In the genomic region with DNA sequence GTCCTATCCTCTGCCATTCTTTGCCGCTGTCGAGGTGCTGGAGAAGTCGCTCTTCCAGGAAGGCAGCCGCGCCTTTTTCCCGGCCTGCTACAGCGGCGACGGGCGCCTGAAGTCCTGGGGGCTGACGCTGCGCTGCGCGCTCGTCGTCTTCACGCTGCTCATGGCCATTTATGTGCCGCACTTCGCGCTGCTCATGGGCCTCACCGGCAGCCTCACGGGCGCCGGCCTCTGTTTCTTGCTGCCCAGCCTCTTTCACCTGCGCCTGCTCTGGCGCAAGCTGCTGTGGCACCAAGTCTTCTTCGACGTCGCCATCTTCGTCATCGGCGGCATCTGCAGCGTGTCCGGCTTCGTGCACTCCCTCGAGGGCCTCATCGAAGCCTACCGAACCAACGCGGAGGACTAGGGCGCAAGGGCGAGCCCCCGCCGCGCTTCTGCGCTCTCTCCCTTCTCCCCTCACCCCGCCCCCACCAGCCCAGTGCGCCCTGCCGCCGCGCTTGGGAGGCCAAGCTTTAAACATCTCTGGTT, we compare ENCODE assay signal across 12 cellular contexts. TPM values are rescaled to one million over a fixed set of nuclear protein-coding genes. Genes with fewer than 3 reads are reported as not detected.
DNase-seq lines count a peak whose midpoint lies in the region; ATAC-seq, FAIRE-seq and TF ChIP-seq lines count a peak whose summit lies in the region.
"Had no signal": no experiment of that assay in that cellular context is flagged by ENCODE, and none has a peak within 500 bp of the region (broad histone marks: within the 10 kb centered on the region; RNA-seq: fewer than 3 reads in every experiment).

No MANE protein-coding gene starts in this region.

- H3K4me1 Mint-ChIP-seq in CD8-positive, alpha-beta memory T cell = peaks cover 56 to 70% (median 65%) of the 10 kb centered on the region in 3 donors
- H3K4me1 Mint-ChIP-seq in activated naive CD8-positive, alpha-beta T cell treated with anti-CD3 and anti-CD28 coated beads, Interleukin-2, amount 10 ng/mL, durations not matched to agents 7 days and 5 days = peaks cover 37% of the 10 kb centered on the region
- H3K4me1 Mint-ChIP-seq in naive thymus-derived CD8-positive, alpha-beta T cell = peaks cover 44 to 80% (median 70%) of the 10 kb centered on the region in 4 donors

- peaks cover 65% of the 10 kb centered on the region for H3K4me1 ChIP-seq in CD8-positive, alpha-beta memory T cell (ENCODE audit: insufficient read depth, low read length)
- peaks cover 5% of the 10 kb centered on the region for H3K4me1 ChIP-seq in psoas muscle
- H3K4me1 ChIP-seq: breast epithelium had no signal

- H3K27me3 ChIP-seq in CD8-positive, alpha-beta memory T cell (ENCODE audit: insufficient read depth, low read length, poor library complexity, severe bottlenecking) = peaks cover 95% of the 10 kb centered on the region
- H3K27me3 ChIP-seq in dorsolateral prefrontal cortex (peaks cover 31 to 100% (median 96%) of the 10 kb centered on the region in 45 donors), psoas muscle (ENCODE audit: insufficient read depth in 3 of 3, low read length in 2 of 3) (peaks cover 3 to 99% (median 53%) of the 10 kb centered on the region in 3 donors)

- H3K36me3 ChIP-seq in CD8-positive, alpha-beta memory T cell (ENCODE audit: insufficient read depth, low read length) = no peaks in the 10 kb centered on the region
- no peaks in the 10 kb centered on the region for H3K36me3 ChIP-seq in psoas muscle (ENCODE audit: insufficient read depth in 1 of 2, low read depth in 1 of 2)
- H3K36me3 ChIP-seq: breast epithelium had no signal

- no peak overlapping the region for H3K27ac ChIP-seq in CD8-positive, alpha-beta memory T cell (ENCODE audit: low read depth, low read length)
- H3K27ac ChIP-seq in dorsolateral prefrontal cortex (peak overlapping the region in 4 of 59 donors; percentile 29 to 54 (median 42)), psoas muscle (no peak overlapping the region)
- H3K27ac ChIP-seq: breast epithelium, hepatocyte, PC-9 had no signal

- H3K27me3 Mint-ChIP-seq in CD8-positive, alpha-beta memory T cell = peaks cover 81 to 89% of the 10 kb centered on the region in 2 donors
- H3K27me3 Mint-ChIP-seq in activated naive CD8-positive, alpha-beta T cell treated with anti-CD3 and anti-CD28 coated beads, Interleukin-2, amount 10 ng/mL, durations not matched to agents 7 days and 5 days = peaks cover 85% of the 10 kb centered on the region
- peaks cover 58 to 98% (median 75%) of the 10 kb centered on the region in 5 donors for H3K27me3 Mint-ChIP-seq in naive thymus-derived CD8-positive, alpha-beta T cell

- DNase-seq in CD8-positive, alpha-beta memory T cell = no peak
- no peak for DNase-seq in HTR-8/SVneo (ENCODE audit: insufficient read length, low spot score)
- DNase-seq in activated naive CD8-positive, alpha-beta T cell treated with anti-CD3 and anti-CD28 coated beads, Interleukin-2, amount 10 ng/mL, durations not matched to agents 7 days and 5 days = peak; percentile 40
- DNase-seq in naive thymus-derived CD8-positive, alpha-beta T cell = no peak
- no peak for DNase-seq in glomerular visceral epithelial cell (ENCODE audit: extremely low spot score)
- DNase-seq in dorsolateral prefrontal cortex = no peak
- no peak for DNase-seq in psoas muscle
- DNase-seq: mesenchymal stem cell, PC-9 had no signal

- intact Hi-C loops in dorsolateral prefrontal cortex (cut with DNase I) (loop anchor here in 1 of 2 donors (5.0 kb wide), 1 partner anchor 81 kb away; no protein-coding TSS in a partner anchor), psoas muscle (cut with DNase I) (no loop called here)

- peak overlapping the region in 5 of 7 donors; percentile 19 to 63 (median 58) for H3K4me3 Mint-ChIP-seq in CD8-positive, alpha-beta memory T cell
- H3K4me3 Mint-ChIP-seq in activated naive CD8-positive, alpha-beta T cell treated with anti-CD3 and anti-CD28 coated beads, Interleukin-2, amount 10 ng/mL, durations not matched to agents 7 days and 5 days = peak overlapping the region; percentile 35
- peak overlapping the region in 8 of 10 donors; percentile 6 to 84 (median 58) for H3K4me3 Mint-ChIP-seq in naive thymus-derived CD8-positive, alpha-beta T cell

- ATAC-seq in activated naive CD8-positive, alpha-beta T cell treated with anti-CD3 and anti-CD28 coated beads, Interleukin-2, amount 10 ng/mL, durations not matched to agents 7 days and 5 days (ENCODE audit: low read depth) = no peak
- no peak for ATAC-seq in naive thymus-derived CD8-positive, alpha-beta T cell
- no peak for ATAC-seq in psoas muscle

- no peak overlapping the region for H3K4me3 ChIP-seq in CD8-positive, alpha-beta memory T cell (ENCODE audit: low read length)
- H3K4me3 ChIP-seq in dorsolateral prefrontal cortex (peak overlapping the region in 25 of 59 donors; percentile 2 to 59 (median 24)), psoas muscle (no peak overlapping the region)
- H3K4me3 ChIP-seq: hepatocyte, PC-9 had no signal

- TF ChIP-seq CTCF in dorsolateral prefrontal cortex (IDR thresholded peaks at IDR 0.05 in 54 of 56, conservative IDR thresholded peaks at IDR 0.05 in 2 of 56; ENCODE audit: low read depth in 1 of 56, partially characterized antibody in 56 of 56) (no peak), psoas muscle (IDR thresholded peaks at IDR 0.05) (no peak)

- H3K27ac Mint-ChIP-seq in CD8-positive, alpha-beta memory T cell = peak overlapping the region in 4 of 8 donors; percentile 33 to 61 (median 49)
- peak overlapping the region; percentile 69 for H3K27ac Mint-ChIP-seq in activated naive CD8-positive, alpha-beta T cell treated with anti-CD3 and anti-CD28 coated beads, Interleukin-2, amount 10 ng/mL, durations not matched to agents 7 days and 5 days
- peak overlapping the region in 1 of 10 donors; percentile 66 for H3K27ac Mint-ChIP-seq in naive thymus-derived CD8-positive, alpha-beta T cell

- WGBS in psoas muscle, 3 donors = 2 to 3% (median 3%) methylated on average over 49 to 51 of the region's 51 CpGs

- peaks cover 0 to 13% (median 5%) of the 10 kb centered on the region in 5 donors for H3K9me3 Mint-ChIP-seq in CD8-positive, alpha-beta memory T cell
- H3K9me3 Mint-ChIP-seq in activated naive CD8-positive, alpha-beta T cell treated with anti-CD3 and anti-CD28 coated beads, Interleukin-2, amount 10 ng/mL, durations not matched to agents 7 days and 5 days = no peaks in the 10 kb centered on the region
- H3K9me3 Mint-ChIP-seq in naive thymus-derived CD8-positive, alpha-beta T cell = peaks cover 0 to 5% (median 0%) of the 10 kb centered on the region in 9 donors

- H3K36me3 Mint-ChIP-seq in CD8-positive, alpha-beta memory T cell = peaks cover 0 to 1% (median 0%) of the 10 kb centered on the region in 3 donors
- peaks cover 3% of the 10 kb centered on the region for H3K36me3 Mint-ChIP-seq in activated naive CD8-positive, alpha-beta T cell treated with anti-CD3 and anti-CD28 coated beads, Interleukin-2, amount 10 ng/mL, durations not matched to agents 7 days and 5 days
- H3K36me3 Mint-ChIP-seq in naive thymus-derived CD8-positive, alpha-beta T cell = peaks cover 0 to 17% (median 2%) of the 10 kb centered on the region in 3 donors

- peak; percentile 26 for FAIRE-seq in HTR-8/SVneo (lab: Jason Lieb, UNC)

- CTCF ChIA-PET in CD8-positive, alpha-beta memory T cell (lab: Charles Lee) = no interaction called here

- H3K9me3 ChIP-seq in CD8-positive, alpha-beta memory T cell (ENCODE audit: low read length) = no peaks in the 10 kb centered on the region
- H3K9me3 ChIP-seq in psoas muscle = no peaks in the 10 kb centered on the region
- H3K9me3 ChIP-seq: breast epithelium had no signal

- POLR2A ChIA-PET in CD8-positive, alpha-beta memory T cell (lab: Charles Lee) = no interaction called here
- POLR2A ChIA-PET in activated naive CD8-positive, alpha-beta T cell treated with anti-CD3 and anti-CD28 coated beads, Interleukin-2, amount 10 ng/mL, durations not matched to agents 7 days and 5 days (lab: Charles Lee) = interaction anchor here (0.9 kb wide), 1 partner anchor 19 kb away, joined by 3 read pairs; no protein-coding TSS in a partner anchor
- POLR2A ChIA-PET in naive thymus-derived CD8-positive, alpha-beta T cell (lab: Charles Lee) = no interaction called here

RNA-seq across cellular contexts. Expression of gene SLC32A1, which starts 4.0 kb away (rescaled TPM):
- total RNA-seq in CD8-positive, alpha-beta memory T cell = not detected
- polyA plus RNA-seq in CD8-positive, alpha-beta memory T cell = not detected
- not detected for total RNA-seq in activated naive CD8-positive, alpha-beta T cell treated with anti-CD3 and anti-CD28 coated beads, Interleukin-2, amount 10 ng/mL, durations not matched to agents 7 days and 5 days
- not detected for total RNA-seq in naive thymus-derived CD8-positive, alpha-beta T cell
- polyA plus RNA-seq in naive thymus-derived CD8-positive, alpha-beta T cell = not detected
- total RNA-seq in dorsolateral prefrontal cortex = 10 to 100 TPM in 114 of 120 experiments, 1 to 10 TPM in 6; 5.3 to 33.2 (median 20.5) TPM
- total RNA-seq in psoas muscle = not detected
- polyA plus RNA-seq in psoas muscle = not detected
- total RNA-seq: breast epithelium, hepatocyte, M059J, PC-9 had no signal
- polyA plus RNA-seq: hepatocyte had no signal

RNA-seq across cellular contexts. Expression of gene ACTR5, which starts 20.0 kb away (rescaled TPM):
- 10 to 100 TPM; 12.2 to 12.6 TPM for total RNA-seq in CD8-positive, alpha-beta memory T cell
- 9.5 TPM for polyA plus RNA-seq in CD8-positive, alpha-beta memory T cell
- total RNA-seq in activated naive CD8-positive, alpha-beta T cell treated with anti-CD3 and anti-CD28 coated beads, Interleukin-2, amount 10 ng/mL, durations not matched to agents 7 days and 5 days = 10 to 100 TPM; 10.4 to 11.9 TPM
- total RNA-seq in naive thymus-derived CD8-positive, alpha-beta T cell = 10 to 100 TPM; 20.7 to 21.8 TPM
- 10 to 100 TPM in 2 of 3 donors, 1 to 10 TPM in 1; 8.8 to 10.3 (median 10.2) TPM for polyA plus RNA-seq in naive thymus-derived CD8-positive, alpha-beta T cell
- 10 to 100 TPM in 58 of 120 experiments, 1 to 10 TPM in 62; 7.0 to 13.6 (median 9.9) TPM for total RNA-seq in dorsolateral prefrontal cortex
- total RNA-seq in psoas muscle = 1 to 10 TPM; 3.8 to 5.3 (median 4.7) TPM
- 1 to 10 TPM; 5.3 to 9.3 (median 6.8) TPM for polyA plus RNA-seq in psoas muscle

Comparison
In these comparisons a context has a peak if more than half of its experiments do, and no peak if none do; other contexts are left out.
1. RNA of gene SLC32A1, which starts 4.0 kb away (total RNA-seq): 5.3 to 33.2 TPM in dorsolateral prefrontal cortex; not detected in activated naive CD8-positive, alpha-beta T cell treated with anti-CD3 and anti-CD28 coated beads, Interleukin-2, amount 10 ng/mL, durations not matched to agents 7 days and 5 days, not detected in CD8-positive, alpha-beta memory T cell, not detected in naive thymus-derived CD8-positive, alpha-beta T cell and not detected in psoas muscle; every median in the first group is over 4 times any median in the second.
2. Peak in every context shown above with its lines, with median percentiles within 50 percentile points of each other: H3K4me3 Mint-ChIP-seq.